Comparison of ENCODE assay signal across 11 cellular contexts in the genomic region with DNA sequence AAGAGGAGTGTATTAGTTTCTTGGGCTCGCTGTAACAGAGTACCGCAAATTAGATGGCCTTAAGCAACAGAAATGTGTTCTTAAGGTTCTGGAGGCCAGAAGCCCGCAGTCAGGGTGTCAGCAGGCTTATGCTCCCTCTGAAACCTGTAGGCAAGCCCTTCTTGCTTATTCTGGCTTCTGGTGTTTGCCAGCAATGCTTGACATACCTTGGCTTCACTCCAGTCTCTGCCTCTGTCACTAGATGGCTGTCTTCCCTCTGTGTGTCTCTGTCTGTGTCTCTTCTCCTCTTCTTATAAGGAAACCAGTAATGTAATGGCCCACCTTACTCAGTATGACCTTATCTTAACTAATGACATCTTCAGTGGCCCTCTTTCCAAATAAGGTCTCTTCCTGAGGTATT.
DNase-seq lines count a peak whose midpoint lies in the region; ATAC-seq and TF ChIP-seq lines count a peak whose summit lies in the region.
"Had no signal": no experiment of that assay in that cellular context is flagged by ENCODE, and none has a peak within 500 bp of the region (broad histone marks: within the 10 kb centered on the region; RNA-seq: fewer than 3 reads in every experiment).

No MANE protein-coding gene starts in this region.

- no peak for TF ChIP-seq POLR2A in thyroid gland (IDR thresholded peaks at IDR 0.05)

- ATAC-seq in heart right ventricle, result peak; percentile 79 to 98 (median 88)
- ATAC-seq in activated CD8-positive, alpha-beta T cell treated with anti-CD3 and anti-CD28 coated beads for 36 hours, result no peak
- no peak for ATAC-seq in HG03095 (IDR thresholded peaks at IDR 0.05; ENCODE audit: unreplicated experiment)
- ATAC-seq: activated T-cell treated with anti-CD3 and anti-CD28 coated beads, Interleukin-2, amount 50 U/mL, for 72 hours; stimulated activated naive CD8-positive, alpha-beta T cell treated with anti-CD3 and anti-CD28 coated beads, Interleukin-15, Interleukin-2, amounts not matched to agents 100 U/mL and 50 U/mL, for 24 hours had no signal

- no peaks in the 10 kb centered on the region for H3K9me3 ChIP-seq in heart right ventricle
- no peaks in the 10 kb centered on the region for H3K9me3 ChIP-seq in thyroid gland
- H3K9me3 ChIP-seq: BLaER1 treated with 17β-estradiol and CSF1 and Interleukin-3, amounts not matched to agents 10 nM and 100 nM had no signal

- CTCF ChIA-PET in activated CD8-positive, alpha-beta T cell treated with anti-CD3 and anti-CD28 coated beads for 36 hours (lab: Charles Lee), result no interaction called here

- H3K4me1 Mint-ChIP-seq in activated CD8-positive, alpha-beta T cell treated with anti-CD3 and anti-CD28 coated beads for 36 hours (ENCODE audit: low read depth), result no peaks in the 10 kb centered on the region

- WGBS in heart right ventricle, 2 donors, result 46 to 59% methylated on average over 3 of the region's 3 CpGs
- WGBS in thyroid gland, 2 donors, result 35 to 40% methylated on average over 3 of the region's 3 CpGs

- H3K27me3 ChIP-seq in heart right ventricle, result no peaks in the 10 kb centered on the region
- no peaks in the 10 kb centered on the region for H3K27me3 ChIP-seq in thyroid gland
- H3K27me3 ChIP-seq: BLaER1 treated with 17β-estradiol and CSF1 and Interleukin-3, amounts not matched to agents 10 nM and 100 nM had no signal

- no peak overlapping the region for H3K4me3 Mint-ChIP-seq in activated CD8-positive, alpha-beta T cell treated with anti-CD3 and anti-CD28 coated beads for 36 hours
- H3K4me3 Mint-ChIP-seq: activated T-cell treated with anti-CD3 and anti-CD28 coated beads, Interleukin-2, amount 50 U/mL, for 72 hours had no signal

- H3K36me3 Mint-ChIP-seq in activated CD8-positive, alpha-beta T cell treated with anti-CD3 and anti-CD28 coated beads for 36 hours (ENCODE audit: low read depth), result peaks cover 6% of the 10 kb centered on the region

- H3K4me1 ChIP-seq in heart right ventricle, result peaks cover 0 to 13% (median 3%) of the 10 kb centered on the region in 9 donors
- H3K4me1 ChIP-seq in thyroid gland, result peaks cover 5 to 6% of the 10 kb centered on the region in 2 donors
- H3K4me1 ChIP-seq: BLaER1 treated with 17β-estradiol and CSF1 and Interleukin-3, amounts not matched to agents 10 nM and 100 nM had no signal

- peak; percentile 12 for DNase-seq in NCI-H345 (lab: John Stamatoyannopoulos, UW)
- DNase-seq in NCI-H345 treated with DMSO at 0.1 percent for 48 hours (lab: John Stamatoyannopoulos, UW; ENCODE audit: unreplicated experiment), result no peak
- DNase-seq in SK-N-DZ (ENCODE audit: low spot score), result peak; percentile 14
- peak in 1 of 2 donors; percentile 44 for DNase-seq in heart right ventricle
- DNase-seq in thyroid gland, result peak; percentile 61 to 76
- no peak for DNase-seq in activated CD8-positive, alpha-beta T cell treated with anti-CD3 and anti-CD28 coated beads for 36 hours
- no peak for DNase-seq in NCI-H1417 treated with DMSO at 0.1 percent for 48 hours (lab: John Stamatoyannopoulos, UW)
- DNase-seq: activated T-cell treated with anti-CD3 and anti-CD28 coated beads, Interleukin-2, amount 50 U/mL, for 72 hours; stimulated activated naive CD8-positive, alpha-beta T cell treated with anti-CD3 and anti-CD28 coated beads, Interleukin-15, Interleukin-2, amounts not matched to agents 100 U/mL and 50 U/mL, for 24 hours had no signal

- H3K36me3 ChIP-seq in heart right ventricle (peaks cover 0 to 10% (median 0%) of the 10 kb centered on the region in 9 donors), thyroid gland (no peaks in the 10 kb centered on the region)

- no peaks in the 10 kb centered on the region for H3K27me3 Mint-ChIP-seq in activated CD8-positive, alpha-beta T cell treated with anti-CD3 and anti-CD28 coated beads for 36 hours

- H3K9me3 Mint-ChIP-seq in activated CD8-positive, alpha-beta T cell treated with anti-CD3 and anti-CD28 coated beads for 36 hours, result no peaks in the 10 kb centered on the region
- H3K9me3 Mint-ChIP-seq: activated T-cell treated with anti-CD3 and anti-CD28 coated beads, Interleukin-2, amount 50 U/mL, for 72 hours had no signal

- H3K27ac ChIP-seq in heart right ventricle, result no peak overlapping the region
- no peak overlapping the region for H3K27ac ChIP-seq in thyroid gland
- H3K27ac ChIP-seq: BLaER1 treated with 17β-estradiol and CSF1 and Interleukin-3, amounts not matched to agents 10 nM and 100 nM had no signal

- TF ChIP-seq CTCF in heart right ventricle (IDR thresholded peaks at IDR 0.05), result peak in 6 of 9 donors; percentile 7 to 46 (median 35)
- TF ChIP-seq CTCF in thyroid gland (IDR thresholded peaks at IDR 0.05), result peak in 2 of 6 experiments; percentile 21 to 22
- TF ChIP-seq CTCF in activated CD8-positive, alpha-beta T cell treated with anti-CD3 and anti-CD28 coated beads for 36 hours (IDR thresholded peaks at IDR 0.05), result no peak

- H3K4me3 ChIP-seq in heart right ventricle (no peak overlapping the region), thyroid gland (replicated peaks in 1 of 3) (no peak overlapping the region)
- H3K4me3 ChIP-seq: BLaER1 treated with 17β-estradiol and CSF1 and Interleukin-3, amounts not matched to agents 10 nM and 100 nM had no signal

- H3K27ac Mint-ChIP-seq in activated CD8-positive, alpha-beta T cell treated with anti-CD3 and anti-CD28 coated beads for 36 hours, result no peak overlapping the region
- H3K27ac Mint-ChIP-seq: activated T-cell treated with anti-CD3 and anti-CD28 coated beads, Interleukin-2, amount 50 U/mL, for 72 hours had no signal

- POLR2A ChIA-PET in activated CD8-positive, alpha-beta T cell treated with anti-CD3 and anti-CD28 coated beads for 36 hours (lab: Charles Lee), result no interaction called here

- intact Hi-C loops in heart right ventricle (cut with DNase I) (no loop called here), thyroid gland (cut with DNase I) (no loop called here)
- intact Hi-C loops in activated CD8-positive, alpha-beta T cell treated with anti-CD3 and anti-CD28 coated beads for 36 hours (cut with micrococcal nuclease), result no loop called here

Comparison
In these comparisons a context has a peak if more than half of its experiments do, and no peak if none do; other contexts are left out.
1. DNase-seq: peak in NCI-H345 (single experiment), SK-N-DZ (single experiment) and thyroid gland (2 of 2); none in NCI-H345 treated with DMSO at 0.1 percent for 48 hours (single experiment), activated CD8-positive, alpha-beta T cell treated with anti-CD3 and anti-CD28 coated beads for 36 hours (single experiment) and NCI-H1417 treated with DMSO at 0.1 percent for 48 hours (single experiment).
2. ATAC-seq: peak in heart right ventricle (8 of 8); none in activated CD8-positive, alpha-beta T cell treated with anti-CD3 and anti-CD28 coated beads for 36 hours (single experiment) and HG03095 (single experiment).